8 cellular contexts compared by ENCODE assay signal in the genomic region with DNA sequence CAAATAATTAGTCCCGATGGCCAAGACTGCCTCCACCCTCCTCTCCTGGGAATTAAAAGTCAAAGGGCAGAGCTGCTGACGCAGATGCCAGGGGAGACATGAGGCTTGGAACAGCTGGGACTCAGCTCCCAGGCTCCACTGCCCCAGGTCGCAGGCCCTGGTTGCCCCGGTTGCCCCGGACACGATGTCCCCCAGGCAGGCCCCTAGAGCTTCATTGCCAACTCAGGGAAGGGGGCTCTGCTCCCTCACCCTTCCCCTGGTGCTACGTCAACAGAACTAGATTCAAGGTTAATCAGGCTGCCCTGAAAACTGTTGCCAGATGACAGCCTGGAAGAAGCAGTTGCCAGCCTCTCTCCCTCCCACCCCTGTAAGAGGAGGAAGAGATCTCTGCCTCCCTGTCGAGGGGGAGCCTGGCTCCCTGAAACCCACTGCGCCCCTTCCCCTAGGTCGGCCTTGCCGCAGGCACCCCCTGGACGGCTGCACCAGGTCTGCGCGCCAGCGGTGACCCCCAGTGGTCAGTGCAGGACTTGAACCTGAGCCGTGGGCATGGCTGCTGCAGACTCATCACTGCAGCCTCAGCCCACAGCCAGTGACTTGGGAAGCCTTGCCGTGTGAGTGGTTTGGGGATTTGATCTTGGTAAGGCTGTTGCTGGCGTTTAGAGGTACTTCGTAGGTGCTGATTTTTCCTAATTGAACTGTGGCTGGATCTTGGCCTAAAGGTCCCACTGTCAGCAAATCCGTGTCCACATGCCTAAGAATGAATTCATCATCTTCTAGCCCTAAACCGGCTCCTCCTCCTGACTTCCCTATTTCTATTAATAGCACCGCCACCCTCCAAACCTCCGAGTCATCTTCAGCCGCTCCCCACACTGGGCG.
DNase-seq lines count a peak whose midpoint lies in the region; ATAC-seq and TF ChIP-seq lines count a peak whose summit lies in the region.

No MANE protein-coding gene starts in this region.

- peaks cover 0 to 15% of the 10 kb centered on the region in 2 donors for H3K4me1 ChIP-seq in lung (ENCODE audit: control insufficient read depth in 2 of 2, insufficient read depth in 2 of 2, low read length in 2 of 2)

- H3K4me3 ChIP-seq in HFF-Myc (replicated peaks; ENCODE audit: low read depth, low read length): 0 out of 2 replicates have a peak overlapping the region, but pooled peaks have one; percentile 3
- H3K4me3 ChIP-seq in lung: no peak overlapping the region

- peak; percentile 66 for TF ChIP-seq CTCF in HFF-Myc (IDR thresholded peaks at IDR 0.05; ENCODE audit: low read depth, low read length, missing control alignments)
- TF ChIP-seq CTCF in lung (IDR thresholded peaks at IDR 0.05; ENCODE audit: control extremely low read depth, extremely low read depth): peak; percentile 66

- peak; percentile 74 for ATAC-seq in lung (ENCODE audit: insufficient read depth, low FRiP score)
- no peak for ATAC-seq in GM18511 (IDR thresholded peaks at IDR 0.05; ENCODE audit: unreplicated experiment)

- WGBS in lung, 2 donors: 21 to 26% methylated on average over 25 of the region's 25 CpGs

- DNase-seq in CMK (ENCODE audit: low read depth) (peak; percentile 46), HFF-Myc (ENCODE audit: extremely low read depth, low read depth) (peak; percentile 62), NCI-H524 (lab: John Stamatoyannopoulos, UW) (peak; percentile 54 to 76), lung (ENCODE audit: low spot score) (peak; percentile 76)
- DNase-seq in activated CD4-positive, alpha-beta T cell treated with anti-CD3 and anti-CD28 coated beads, Interleukin-2, amount 50 U/mL, for 4 hours: peak; percentile 49 to 53
- peak; percentile 48 for DNase-seq in effector CD4-positive, alpha-beta T cell
- peak; percentile 37 to 49 for DNase-seq in stimulated activated CD4-positive, alpha-beta T cell treated with anti-CD3 and anti-CD28 coated beads, Interleukin-4, amount 100 ng/mL, for 48 hours (ENCODE audit: low read depth in 2 of 2)

- peak overlapping the region; percentile 60 to 85 for H3K27ac ChIP-seq in lung (ENCODE audit: low read depth in 1 of 2, low read length in 1 of 2)

- H3K9me3 ChIP-seq in lung (ENCODE audit: control insufficient read depth in 2 of 2, insufficient read depth in 1 of 2, low read length in 1 of 2): no peaks in the 10 kb centered on the region

- no peaks in the 10 kb centered on the region for H3K27me3 ChIP-seq in lung (ENCODE audit: control insufficient read depth, insufficient read depth)

- H3K36me3 ChIP-seq in lung (ENCODE audit: control insufficient read depth in 2 of 2, insufficient read depth in 2 of 2, low read length in 2 of 2): no peaks in the 10 kb centered on the region
